Comparison of ENCODE assay signal across 16 cellular contexts in genomic region chr7:2692543-2692942, GRCh38. TPM values are rescaled to one million over a fixed set of nuclear protein-coding genes. Genes with fewer than 3 reads are reported as not detected.
DNase-seq lines count a peak whose midpoint lies in the region; ATAC-seq lines count a peak whose summit lies in the region.
"Had no signal": no experiment of that assay in that cellular context is flagged by ENCODE, and none has a peak within 500 bp of the region (broad histone marks: within the 10 kb centered on the region; RNA-seq: fewer than 3 reads in every experiment).

No MANE protein-coding gene starts in this region.

- 88% methylated on average over 14 of the region's 14 CpGs for WGBS in right cardiac atrium
- no CpG with 5 or more reads among the region's 14 CpGs for WGBS in neuronal stem cell (ENCODE audit: extremely low coverage in 2 of 2, insufficient read length in 2 of 2, insufficient replicate concordance in 1 of 2), 2 donors

- H3K9ac ChIP-seq in neuronal stem cell (ENCODE audit: low read depth, low read length, poor library complexity), result no peak overlapping the region

- H4K8ac ChIP-seq in neuronal stem cell (ENCODE audit: low read depth, low read length), result no peak overlapping the region

- no peak overlapping the region for H3K23ac ChIP-seq in neuronal stem cell (ENCODE audit: low read depth, low read length, poor library complexity)

- no peak overlapping the region for H2BK120ac ChIP-seq in neuronal stem cell (ENCODE audit: low read depth, low read length)

- H3K27ac ChIP-seq in right cardiac atrium (ENCODE audit: low read length), result no peak overlapping the region
- no peak overlapping the region for H3K27ac ChIP-seq in neuronal stem cell (replicated peaks; ENCODE audit: low read length)
- H3K27ac ChIP-seq: C4-2B had no signal

- H3K4me2 ChIP-seq in neuronal stem cell (ENCODE audit: insufficient read depth, low read length, poor library complexity, severe bottlenecking), result no peak overlapping the region

- H2BK5ac ChIP-seq in neuronal stem cell (ENCODE audit: low read length), result no peak overlapping the region

- H3K18ac ChIP-seq in neuronal stem cell (ENCODE audit: low read length), result no peak overlapping the region

- peaks cover 3% of the 10 kb centered on the region for H3K4me1 ChIP-seq in right cardiac atrium (ENCODE audit: control insufficient read depth, insufficient read depth, low read length)
- peaks cover 6 to 8% of the 10 kb centered on the region in 2 donors for H3K4me1 ChIP-seq in neuronal stem cell (ENCODE audit: control insufficient read depth in 2 of 2, insufficient read depth in 1 of 2, low read depth in 1 of 2, low read length in 2 of 2)

- peak in 2 of 3 donors; percentile 33 to 45 for DNase-seq in right cardiac atrium
- no peak for DNase-seq in left cardiac atrium
- DNase-seq in H7, result peak; percentile 49
- DNase-seq in neuronal stem cell (ENCODE audit: low spot score), result no peak
- no peak for DNase-seq in HCEC 1CT
- DNase-seq: 8988T; CD4-positive, alpha-beta memory T cell; DMS153; DMS79; GDM1; GOT3; H9 had no signal

- H3K36me3 ChIP-seq in H7 (replicated peaks; ENCODE audit: control insufficient read depth, insufficient read depth, low read length) (no peaks in the 10 kb centered on the region), neuronal stem cell (replicated peaks in 1 of 2; ENCODE audit: control insufficient read depth in 2 of 2, insufficient read depth in 2 of 2, low read length in 2 of 2) (no peaks in the 10 kb centered on the region)

- H3K4me3 ChIP-seq in right cardiac atrium (ENCODE audit: low read length) (no peak overlapping the region), H7 (ENCODE audit: insufficient read depth, low read depth, low read length) (no peak overlapping the region), neuronal stem cell (ENCODE audit: low read length in 2 of 2) (no peak overlapping the region)

- H3K9me3 ChIP-seq in right cardiac atrium (ENCODE audit: control insufficient read depth, low read length), result no peaks in the 10 kb centered on the region
- H3K9me3 ChIP-seq in neuronal stem cell (replicated peaks in 1 of 2; ENCODE audit: control insufficient read depth in 2 of 2, insufficient read depth in 1 of 2, low read depth in 1 of 2, low read length in 2 of 2), result no peaks in the 10 kb centered on the region

- no peak for ATAC-seq in right cardiac atrium
- no peak for ATAC-seq in left cardiac atrium
- no peak for ATAC-seq in GM19328 (IDR thresholded peaks at IDR 0.05; ENCODE audit: unreplicated experiment)
- no peak for ATAC-seq in GM21576 (IDR thresholded peaks at IDR 0.05; ENCODE audit: unreplicated experiment)

- H3K27me3 ChIP-seq in right cardiac atrium (ENCODE audit: control insufficient read depth, insufficient read depth) (no peaks in the 10 kb centered on the region), H7 (ENCODE audit: control insufficient read depth, insufficient read depth, low read length) (peaks cover 22% of the 10 kb centered on the region), neuronal stem cell (ENCODE audit: control insufficient read depth in 3 of 3, insufficient read depth in 3 of 3, low read depth in 1 of 3, low read length in 3 of 3) (peaks cover 14 to 39% (median 26%) of the 10 kb centered on the region in 3 experiments)

- peak overlapping the region; percentile 89 for H3K14ac ChIP-seq in neuronal stem cell (ENCODE audit: low read length)

- no peak overlapping the region for H2BK15ac ChIP-seq in neuronal stem cell (ENCODE audit: low read length)

- no peak overlapping the region for H2AK5ac ChIP-seq in neuronal stem cell (ENCODE audit: low read depth, low read length)

- intact Hi-C loops in right cardiac atrium (cut with DNase I), result no loop called here
- intact Hi-C loops in left cardiac atrium (cut with DNase I), result no loop called here

- H2BK12ac ChIP-seq in neuronal stem cell (ENCODE audit: low read length), result no peak overlapping the region

- H3K4ac ChIP-seq in neuronal stem cell (ENCODE audit: low read length), result no peak overlapping the region

- peaks cover 1% of the 10 kb centered on the region for H3K79me1 ChIP-seq in neuronal stem cell (ENCODE audit: low read depth, low read length)

- H4K91ac ChIP-seq in neuronal stem cell (ENCODE audit: low read depth, low read length, poor library complexity), result no peak overlapping the region

- H2AFZ ChIP-seq in neuronal stem cell (ENCODE audit: low read length), result no peak overlapping the region

RNA-seq across cellular contexts. Expression of gene AMZ1, which starts 4.5 kb away (rescaled TPM):
- total RNA-seq in right cardiac atrium (1 to 10 TPM in 1 of 4 donors, under 1 TPM in 3; 0.45 to 1.0 (median 0.91) TPM), left cardiac atrium (under 1 TPM; 0.27 to 0.34 TPM)
- 0.36 TPM for polyA plus RNA-seq in right cardiac atrium
- 0.07 TPM in 1 of 2 replicates, not detected in the other for total RNA-seq in H7 (2014; rRNA removed; shearing (Covaris generic))
- polyA plus RNA-seq in neuronal stem cell (2013, experiment 1 of 2), result 0.04 TPM
- polyA plus RNA-seq in neuronal stem cell (2013, experiment 2 of 2), result 0.01 TPM
- total RNA-seq: HT-29 had no signal

Comparison
In these comparisons a context has a peak if more than half of its experiments do, and no peak if none do; other contexts are left out.
1. DNase-seq: peak in right cardiac atrium (2 of 3) and H7 (single experiment); none in left cardiac atrium (single experiment), neuronal stem cell (single experiment) and HCEC 1CT (single experiment).